13 cellular contexts compared by ENCODE assay signal in the genomic region with DNA sequence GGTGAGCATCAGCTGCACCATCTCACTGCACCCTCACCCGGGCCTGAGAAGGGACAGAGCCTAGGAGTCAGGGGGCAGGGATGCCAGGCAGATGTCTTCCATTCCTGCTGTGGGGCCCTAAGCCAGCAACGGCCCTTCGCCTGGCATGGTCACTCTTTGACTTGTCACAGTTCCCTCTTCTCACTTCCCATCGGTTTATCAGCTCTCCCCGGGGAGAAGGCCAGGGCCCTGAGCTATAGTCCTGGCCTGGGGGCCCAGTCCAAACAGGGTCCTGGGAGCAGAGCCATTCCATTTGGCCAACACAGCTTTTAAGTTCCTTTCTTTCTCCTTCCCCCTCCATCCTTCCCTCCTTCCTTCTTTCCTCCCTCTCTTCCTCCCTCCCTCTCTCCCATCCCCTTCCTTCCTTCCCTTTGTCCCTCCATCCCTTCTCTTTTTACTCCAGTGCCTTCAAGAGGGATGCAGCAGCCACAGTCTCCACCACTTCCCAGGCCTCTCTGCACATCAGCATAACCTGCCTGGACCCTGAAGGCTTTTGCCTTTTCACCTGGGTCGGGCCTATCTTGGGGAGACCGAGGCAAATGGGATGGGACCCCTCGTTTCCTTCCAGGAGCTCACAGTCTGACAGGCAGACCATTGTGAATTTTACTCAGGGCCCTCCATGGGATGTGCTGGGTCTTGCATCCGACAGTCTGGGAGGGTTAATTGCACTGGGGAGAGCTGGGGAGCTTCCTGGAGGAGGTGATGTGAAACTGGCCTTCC. TPM values are rescaled to one million over a fixed set of nuclear protein-coding genes. Genes with fewer than 3 reads are reported as not detected.
DNase-seq lines count a peak whose midpoint lies in the region; FAIRE-seq and TF ChIP-seq lines count a peak whose summit lies in the region.
"Had no signal": no experiment of that assay in that cellular context is flagged by ENCODE, and none has a peak within 500 bp of the region (broad histone marks: within the 10 kb centered on the region; RNA-seq: fewer than 3 reads in every experiment).

No MANE protein-coding gene starts in this region.

- H3K23ac ChIP-seq in mesenchymal stem cell (ENCODE audit: low read length in 2 of 2) = no peak overlapping the region

- H2BK15ac ChIP-seq in mesenchymal stem cell (ENCODE audit: low read depth, poor library complexity, severe bottlenecking) = no peak overlapping the region

- no peak overlapping the region for H4K91ac ChIP-seq in mesenchymal stem cell (ENCODE audit: low read length)

- H2BK12ac ChIP-seq in mesenchymal stem cell (ENCODE audit: low read length in 2 of 2) = peak overlapping the region in 1 of 2 experiments; percentile 74

- no peaks in the 10 kb centered on the region for H3K36me3 Mint-ChIP-seq in brain
- H3K36me3 Mint-ChIP-seq: activated naive CD8-positive, alpha-beta T cell; naive thymus-derived CD4-positive, alpha-beta T cell had no signal

- peaks cover 58% of the 10 kb centered on the region for H3K4me1 Mint-ChIP-seq in brain

- peak overlapping the region in 1 of 2 experiments; percentile 82 for H3K14ac ChIP-seq in mesenchymal stem cell (ENCODE audit: low read length in 2 of 2)

- no peak overlapping the region for H2BK120ac ChIP-seq in mesenchymal stem cell (ENCODE audit: low read depth, low read length)

- peaks cover 13% of the 10 kb centered on the region for H3K79me1 ChIP-seq in mesenchymal stem cell (replicated peaks; ENCODE audit: low read length, poor library complexity, severe bottlenecking)

- peaks cover 38% of the 10 kb centered on the region for H3K27me3 Mint-ChIP-seq in brain

- H3K4me3 Mint-ChIP-seq in brain = peak overlapping the region in 3 of 5 experiments; percentile 75 to 79 (median 75)
- H3K4me3 Mint-ChIP-seq: activated naive CD8-positive, alpha-beta T cell had no signal

- H3K36me3 ChIP-seq in HEK293 (ENCODE audit: control insufficient read depth in 2 of 2, insufficient read depth in 1 of 2, low read length in 2 of 2) (peaks cover 0 to 3% of the 10 kb centered on the region in 2 experiments; a peak in 1 of 3 replicates), mesenchymal stem cell (ENCODE audit: control insufficient read depth in 1 of 2, insufficient read depth in 2 of 2, low read depth in 1 of 2, low read length in 2 of 2) (peaks cover 11 to 44% of the 10 kb centered on the region in 2 experiments), stomach smooth muscle (ENCODE audit: control insufficient read depth in 2 of 2, insufficient read depth in 2 of 2, low read length in 2 of 2) (peaks cover 4 to 6% of the 10 kb centered on the region in 2 donors)

- H3K4ac ChIP-seq in mesenchymal stem cell (ENCODE audit: low read depth in 1 of 2, low read length in 2 of 2) = no peak overlapping the region

- no peak overlapping the region for H3K27ac ChIP-seq in HEK293 (ENCODE audit: extremely low read depth, low read depth, low read length)
- H3K27ac ChIP-seq in mesenchymal stem cell (ENCODE audit: low read length, poor library complexity, severe bottlenecking) = peak overlapping the region; percentile 90
- H3K27ac ChIP-seq in stomach smooth muscle (ENCODE audit: low read length) = peak overlapping the region; percentile 77

- DNase-seq in mesenchymal stem cell = no peak
- DNase-seq in RCC 7860 (ENCODE audit: low spot score) = no peak
- no peak for DNase-seq in lower leg skin (ENCODE audit: low spot score in 2 of 2)
- DNase-seq in MV-4-11 (lab: John Stamatoyannopoulos, UW) = no peak
- no peak for DNase-seq in activated gamma-delta T cell (lab: John Stamatoyannopoulos, UW)
- DNase-seq: naive thymus-derived CD4-positive, alpha-beta T cell; NCI-H1048; stimulated activated CD4-positive, alpha-beta T cell treated with anti-CD3 and anti-CD28 coated beads, Interleukin-15, amount 100 ng/mL, for 24 hours; stimulated activated CD8-positive, alpha-beta memory T cell treated with anti-CD3 and anti-CD28 coated beads, Interleukin-4, amount 100 ng/mL, for 48 hours had no signal

- H2AFZ ChIP-seq in mesenchymal stem cell (ENCODE audit: low read depth, low read length) = no peak overlapping the region

- no peak for TF ChIP-seq CTCF in HEK293 (tag by site-specific recombination; IDR thresholded peaks at IDR 0.05)
- TF ChIP-seq CTCF in brain (conservative IDR thresholded peaks at IDR 0.05) = no peak
- no peak for TF ChIP-seq CTCF in lower leg skin (IDR thresholded peaks at IDR 0.05)

- CTCF ChIA-PET in HEK293 (lab: Yijun Ruan, JAX) = interaction anchor here (0.7 to 2.2 kb wide), 5 partner anchors 11 to 192 kb away, joined by 3 to 10 read pairs (median 4); no protein-coding TSS in a partner anchor

- peak overlapping the region in 3 of 5 experiments; percentile 37 to 72 (median 42) for H3K27ac Mint-ChIP-seq in brain
- H3K27ac Mint-ChIP-seq: activated naive CD8-positive, alpha-beta T cell; naive thymus-derived CD4-positive, alpha-beta T cell had no signal

- intact Hi-C loops in lower leg skin (cut with DNase I; ENCODE audit: low total_unique reads) = no loop called here

- POLR2A ChIA-PET in HEK293 (lab: Yijun Ruan, JAX) = interaction anchor here (1.0 to 1.6 kb wide), 3 partner anchors 10 to 39 kb away, joined by 4 to 5 read pairs (median 5); no protein-coding TSS in a partner anchor

- H2BK5ac ChIP-seq in mesenchymal stem cell (ENCODE audit: low read depth, low read length, poor library complexity, severe bottlenecking) = no peak overlapping the region

- peak overlapping the region; percentile 72 for H3K4me2 ChIP-seq in mesenchymal stem cell (ENCODE audit: low read length, poor library complexity, severe bottlenecking)

- peak overlapping the region in 1 of 2 experiments; percentile 80 for H3K18ac ChIP-seq in mesenchymal stem cell (ENCODE audit: low read depth in 1 of 2, low read length in 2 of 2)

- H3K4me1 ChIP-seq in HEK293 (ENCODE audit: control insufficient read depth, insufficient read depth, low read length) (no peaks in the 10 kb centered on the region; the same call in 1 of the 2 replicates), mesenchymal stem cell (ENCODE audit: control insufficient read depth, insufficient read depth, low read depth, low read length) (peaks cover 47% of the 10 kb centered on the region), stomach smooth muscle (ENCODE audit: control insufficient read depth, insufficient read depth, low read length) (peaks cover 72% of the 10 kb centered on the region)

- H2AK5ac ChIP-seq in mesenchymal stem cell (ENCODE audit: low read length, severe bottlenecking) = no peak overlapping the region

- no peak for FAIRE-seq in RCC 7860 (lab: Jason Lieb, UNC)

- H3K9ac ChIP-seq in mesenchymal stem cell (ENCODE audit: low read length) (peak overlapping the region; percentile 72), stomach smooth muscle (ENCODE audit: low read length in 2 of 2) (peak overlapping the region; percentile 36 to 39)

- WGBS in mesenchymal stem cell = 76% methylated on average over 7 of the region's 9 CpGs
- 26 to 27% methylated on average over 9 of the region's 9 CpGs for WGBS in lower leg skin, 2 donors

- H3K9me3 Mint-ChIP-seq in brain = no peaks in the 10 kb centered on the region

- no peak overlapping the region for H4K8ac ChIP-seq in mesenchymal stem cell (ENCODE audit: low read length)

- TF ChIP-seq POLR2A in lower leg skin (IDR thresholded peaks at IDR 0.05) = no peak

- no peak overlapping the region for H3K4me3 ChIP-seq in HEK293 (ENCODE audit: low read depth, low read length)
- peak overlapping the region; percentile 42 to 75 for H3K4me3 ChIP-seq in mesenchymal stem cell (ENCODE audit: insufficient read depth in 1 of 2, low read depth in 1 of 2, low read length in 2 of 2)
- H3K4me3 ChIP-seq in stomach smooth muscle (ENCODE audit: low read length in 2 of 2) = peak overlapping the region; percentile 50 to 73
- H3K4me3 ChIP-seq in lower leg skin (ENCODE audit: low read depth, poor library complexity, severe bottlenecking) = no peak overlapping the region

- H3K27me3 ChIP-seq in mesenchymal stem cell (ENCODE audit: control insufficient read depth in 1 of 2, insufficient read depth in 1 of 2, low read length in 2 of 2) (no peaks in the 10 kb centered on the region), stomach smooth muscle (ENCODE audit: control insufficient read depth in 1 of 2, insufficient read depth in 2 of 2, low read length in 2 of 2) (no peaks in the 10 kb centered on the region)

- H3K9me3 ChIP-seq in HEK293 (ENCODE audit: control insufficient read depth, insufficient read depth, low read depth, low read length) (no peaks in the 10 kb centered on the region), mesenchymal stem cell (ENCODE audit: control insufficient read depth, low read length) (no peaks in the 10 kb centered on the region), stomach smooth muscle (ENCODE audit: control insufficient read depth in 2 of 2, low read length in 2 of 2) (no peaks in the 10 kb centered on the region)

TF ChIP-seq in HEK293, 187 proteins besides CTCF, POLR2A, EP300 and RAD21:
- TF ChIP-seq ZBTB17 (tag by site-specific recombination; IDR thresholded peaks at IDR 0.05) (peak; percentile 42; the same call in 1 of the 2 replicates), HIC1 (tag by site-specific recombination; IDR thresholded peaks at IDR 0.05) (no peak), ZNF791 (tag by site-specific recombination; IDR thresholded peaks at IDR 0.05) (no peak), ZNF530 (tag by site-specific recombination; IDR thresholded peaks at IDR 0.05; ENCODE audit: low read depth) (no peak), ZNF366 (tag by site-specific recombination; conservative IDR thresholded peaks at IDR 0.05) (peak; percentile 93), ZNF292 (tag by site-specific recombination; IDR thresholded peaks at IDR 0.05; ENCODE audit: borderline replicate concordance, low read depth) (no peak)
TF ChIP-seq in HEK293: peak in this region for 2.

RNA-seq across cellular contexts. Expression of gene COL5A1, which starts 4.2 kb away (rescaled TPM):
- polyA plus RNA-seq in brain (ENCODE audit: insufficient read depth, low read depth, low replicate concordance) = 1.6 TPM
- 754 TPM for polyA plus RNA-seq in mesenchymal stem cell (2013, experiment 1 of 2)
- 709 TPM for polyA plus RNA-seq in mesenchymal stem cell (2013, experiment 2 of 2)
- total RNA-seq in lower leg skin = 10 to 100 TPM in 2 of 4 donors, 1 to 10 TPM in 2; 8.4 to 14.7 (median 11.3) TPM
- polyA plus RNA-seq: naive thymus-derived CD4-positive, alpha-beta T cell had no signal

Comparison
In these comparisons a context has a peak if more than half of its experiments do, and no peak if none do; other contexts are left out.
1. H3K4me3 ChIP-seq: peak in mesenchymal stem cell (2 of 2) and stomach smooth muscle (2 of 2); none in HEK293 (single experiment) and lower leg skin (single experiment).